In genomic region chr2:196925768-196926561, GRCh38 we compare ENCODE assay signal across 1 cellular context.
A peak's percentile ranks its signal among the peaks of the same experiment; 100 is the strongest.
TF ChIP-seq lines count a peak whose summit lies in the region.

No MANE protein-coding gene starts in this region.

TF ChIP-seq in HepG2, 621 proteins besides CTCF, POLR2A, EP300 and RAD21 (continued from another document):
- TF ChIP-seq ZNF280D (CRISPR knock-in tag; IDR thresholded peaks at IDR 0.05) (0 out of 2 replicates have a peak, but pooled peaks have one; percentile 42), ARNT2 (CRISPR knock-in tag; IDR thresholded peaks at IDR 0.05; ENCODE audit: low read depth) (no peak), THAP8 (CRISPR knock-in tag; IDR thresholded peaks at IDR 0.05; ENCODE audit: borderline replicate concordance) (no peak), MZF1 (CRISPR knock-in tag; IDR thresholded peaks at IDR 0.05; ENCODE audit: borderline replicate concordance) (no peak), JUND (CRISPR knock-in tag; IDR thresholded peaks at IDR 0.05) (no peak), CHCHD3 (CRISPR knock-in tag; IDR thresholded peaks at IDR 0.05) (no peak), MTERF4 (CRISPR knock-in tag; IDR thresholded peaks at IDR 0.05) (no peak), ZNF792 (CRISPR knock-in tag; IDR thresholded peaks at IDR 0.05) (no peak), SPEN (CRISPR knock-in tag; IDR thresholded peaks at IDR 0.05; ENCODE audit: low read depth) (no peak), SNAI1 (CRISPR knock-in tag; IDR thresholded peaks at IDR 0.05; ENCODE audit: borderline replicate concordance) (peak; percentile 47; the same call in 1 of the 2 replicates), ZNF788 (CRISPR knock-in tag; IDR thresholded peaks at IDR 0.05; ENCODE audit: borderline replicate concordance) (no peak), SP2 (CRISPR knock-in tag; IDR thresholded peaks at IDR 0.05) (no peak), ZNF224 (CRISPR knock-in tag; IDR thresholded peaks at IDR 0.05) (no peak), ATRX (CRISPR knock-in tag; IDR thresholded peaks at IDR 0.05; ENCODE audit: borderline replicate concordance) (no peak)
